ENCODE assay signal across 10 cellular contexts in the genomic region with DNA sequence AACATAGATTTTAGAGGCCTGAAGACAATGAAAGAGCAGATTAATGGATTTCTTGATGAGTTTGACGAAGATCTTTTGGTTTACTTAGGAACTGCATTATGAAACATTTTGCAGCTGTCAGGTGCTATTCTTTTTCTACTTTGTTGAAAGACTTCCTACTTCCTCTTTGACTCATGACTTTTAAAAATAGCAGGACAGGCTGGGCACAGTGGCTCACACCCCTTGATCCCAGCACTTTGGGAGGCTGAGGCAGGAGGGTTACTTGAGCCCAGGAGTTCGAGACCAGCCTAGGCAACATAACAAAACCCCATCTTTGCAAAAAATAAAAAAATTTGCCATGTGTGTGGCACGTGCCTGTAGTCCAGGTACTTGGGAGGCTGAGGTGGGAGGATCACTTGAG. TPM values are rescaled to one million over a fixed set of nuclear protein-coding genes. Genes with fewer than 3 reads are reported as not detected.
DNase-seq lines count a peak whose midpoint lies in the region; ATAC-seq and TF ChIP-seq lines count a peak whose summit lies in the region.
"Had no signal": no experiment of that assay in that cellular context is flagged by ENCODE, and none has a peak within 500 bp of the region (broad histone marks: within the 10 kb centered on the region; RNA-seq: fewer than 3 reads in every experiment).

No MANE protein-coding gene starts in this region.

- no peak for TF ChIP-seq POLR2A in spleen (IDR thresholded peaks at IDR 0.05)

- peak; percentile 60 for ATAC-seq in HG03460 (IDR thresholded peaks at IDR 0.05; ENCODE audit: unreplicated experiment)

- intact Hi-C loops in activated naive CD4-positive, alpha-beta T cell treated with anti-CD3 and anti-CD28 coated beads for 36 hours (cut with micrococcal nuclease): no loop called here
- intact Hi-C loops in spleen (cut with DNase I; ENCODE audit: low total_unique reads): no loop called here

- H3K9me3 Mint-ChIP-seq in activated naive CD4-positive, alpha-beta T cell treated with anti-CD3 and anti-CD28 coated beads for 36 hours: no peaks in the 10 kb centered on the region
- no peaks in the 10 kb centered on the region for H3K9me3 Mint-ChIP-seq in activated naive CD8-positive, alpha-beta T cell treated with anti-CD3 and anti-CD28 coated beads for 36 hours
- H3K9me3 Mint-ChIP-seq in glutamatergic neuron (ENCODE audit: unreplicated experiment): no peaks in the 10 kb centered on the region

- no peaks in the 10 kb centered on the region for H3K27me3 ChIP-seq in spleen (replicated peaks in 1 of 7)

- TF ChIP-seq CTCF in spleen (IDR thresholded peaks at IDR 0.05 in 8 of 11, conservative IDR thresholded peaks at IDR 0.05 in 3 of 11) (no peak), glutamatergic neuron (IDR thresholded peaks at IDR 0.05; ENCODE audit: partially characterized antibody, unreplicated experiment) (no peak)

- H3K4me3 ChIP-seq in spleen: no peak overlapping the region

- H3K27ac Mint-ChIP-seq in activated naive CD4-positive, alpha-beta T cell treated with anti-CD3 and anti-CD28 coated beads for 36 hours: peak overlapping the region; percentile 62
- H3K27ac Mint-ChIP-seq in activated naive CD8-positive, alpha-beta T cell treated with anti-CD3 and anti-CD28 coated beads for 36 hours: peak overlapping the region; percentile 12
- H3K27ac Mint-ChIP-seq in glutamatergic neuron (ENCODE audit: unreplicated experiment): no peak overlapping the region

- H3K4me1 Mint-ChIP-seq in activated naive CD4-positive, alpha-beta T cell treated with anti-CD3 and anti-CD28 coated beads for 36 hours (ENCODE audit: low read depth): peaks cover 17% of the 10 kb centered on the region
- H3K4me1 Mint-ChIP-seq in activated naive CD8-positive, alpha-beta T cell treated with anti-CD3 and anti-CD28 coated beads for 36 hours: peaks cover 23% of the 10 kb centered on the region
- H3K4me1 Mint-ChIP-seq in glutamatergic neuron (ENCODE audit: low read depth, unreplicated experiment): peaks cover under 1% of the 10 kb centered on the region

- WGBS in spleen, 5 donors: 49 to 70% (median 65%) methylated on average over 3 of the region's 3 CpGs

- no peak for DNase-seq in activated naive CD4-positive, alpha-beta T cell treated with anti-CD3 and anti-CD28 coated beads for 36 hours
- no peak for DNase-seq in activated naive CD4-positive, alpha-beta T cell (lab: John Stamatoyannopoulos, UW)
- DNase-seq in activated naive CD8-positive, alpha-beta T cell treated with anti-CD3 and anti-CD28 coated beads for 36 hours: no peak
- DNase-seq in spleen: no peak
- no peak for DNase-seq in NCI-H1092 treated with DMSO at 0.1 percent for 48 hours (lab: John Stamatoyannopoulos, UW)
- no peak for DNase-seq in glutamatergic neuron
- no peak for DNase-seq in germinal center (ENCODE audit: low spot score)
- DNase-seq: kidney glomerular epithelial cell, NCI-H526 had no signal

- H3K27me3 Mint-ChIP-seq in activated naive CD4-positive, alpha-beta T cell treated with anti-CD3 and anti-CD28 coated beads for 36 hours (ENCODE audit: low read depth): no peaks in the 10 kb centered on the region
- no peaks in the 10 kb centered on the region for H3K27me3 Mint-ChIP-seq in activated naive CD8-positive, alpha-beta T cell treated with anti-CD3 and anti-CD28 coated beads for 36 hours
- H3K27me3 Mint-ChIP-seq in glutamatergic neuron (ENCODE audit: unreplicated experiment): no peaks in the 10 kb centered on the region

- peaks cover 0 to 39% (median 21%) of the 10 kb centered on the region in 6 donors for H3K4me1 ChIP-seq in spleen

- peaks cover 0 to 99% (median 54%) of the 10 kb centered on the region in 6 donors for H3K36me3 ChIP-seq in spleen

- H3K27ac ChIP-seq in spleen: peak overlapping the region in 6 of 8 donors; percentile 45 to 73 (median 63)

- CTCF ChIA-PET in activated naive CD4-positive, alpha-beta T cell treated with anti-CD3 and anti-CD28 coated beads for 36 hours (lab: Charles Lee): interaction anchor here (0.7 kb wide), 1 partner anchor 22 kb away, joined by 3 read pairs; no protein-coding TSS in a partner anchor

- H3K4me3 Mint-ChIP-seq in activated naive CD4-positive, alpha-beta T cell treated with anti-CD3 and anti-CD28 coated beads for 36 hours: no peak overlapping the region
- H3K4me3 Mint-ChIP-seq in activated naive CD8-positive, alpha-beta T cell treated with anti-CD3 and anti-CD28 coated beads for 36 hours: no peak overlapping the region
- H3K4me3 Mint-ChIP-seq in glutamatergic neuron (ENCODE audit: unreplicated experiment): no peak overlapping the region

- no peaks in the 10 kb centered on the region for H3K9me3 ChIP-seq in spleen

- H3K36me3 Mint-ChIP-seq in activated naive CD4-positive, alpha-beta T cell treated with anti-CD3 and anti-CD28 coated beads for 36 hours (ENCODE audit: low read depth): peaks cover 15% of the 10 kb centered on the region
- H3K36me3 Mint-ChIP-seq in activated naive CD8-positive, alpha-beta T cell treated with anti-CD3 and anti-CD28 coated beads for 36 hours: peaks cover 21% of the 10 kb centered on the region
- H3K36me3 Mint-ChIP-seq in glutamatergic neuron (ENCODE audit: unreplicated experiment): peaks cover 5% of the 10 kb centered on the region

RNA-seq across cellular contexts. Expression of a gene that starts 52.0 kb away (rescaled TPM):
- 10 to 100 TPM; 35.3 to 40.0 TPM for total RNA-seq in activated naive CD4-positive, alpha-beta T cell treated with anti-CD3 and anti-CD28 coated beads for 36 hours
- 10 to 100 TPM; 45.1 to 55.2 TPM for total RNA-seq in activated naive CD8-positive, alpha-beta T cell treated with anti-CD3 and anti-CD28 coated beads for 36 hours
- total RNA-seq in spleen (10 to 100 TPM; 56.1 to 72.7 (median 65.7) TPM), glutamatergic neuron (ENCODE audit: unreplicated experiment) (59.4 TPM)
- polyA plus RNA-seq in spleen: 10 to 100 TPM in 1 of 3 donors, 1 to 10 TPM in 2; 6.9 to 12.2 (median 8.0) TPM
